In the genomic region with DNA sequence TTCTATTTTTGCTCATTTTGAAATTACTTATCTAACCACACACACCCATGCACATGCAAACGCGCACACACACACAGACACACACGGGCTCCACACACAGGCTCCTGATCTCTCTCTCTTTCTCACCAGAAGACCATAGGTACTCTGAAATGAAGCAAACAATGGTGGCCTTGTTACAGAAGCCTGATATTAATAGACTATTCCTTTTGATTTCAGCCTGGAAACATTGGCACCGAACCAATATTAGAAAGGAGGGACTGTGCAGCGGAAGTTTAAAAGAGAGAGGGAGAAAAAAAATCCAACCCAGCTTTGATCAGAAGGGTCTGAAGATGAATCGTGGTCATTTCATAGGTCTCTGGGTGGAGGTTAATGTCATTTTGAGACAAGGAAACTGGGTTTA, we compare ENCODE assay signal across 1 cellular context.
TF ChIP-seq lines count a peak whose summit lies in the region.

No MANE protein-coding gene starts in this region.

TF ChIP-seq in GM23338, 12 proteins besides CTCF, POLR2A, EP300 and RAD21 (continued from another document):
- TF ChIP-seq ZNF462 (CRISPR knock-in tag; IDR thresholded peaks at IDR 0.05) (no peak), CREB1 (CRISPR knock-in tag; IDR thresholded peaks at IDR 0.05; ENCODE audit: low read depth) (no peak), NANOG (IDR thresholded peaks at IDR 0.05; ENCODE audit: borderline replicate concordance) (no peak), POLR2AphosphoS5 (IDR thresholded peaks at IDR 0.05; ENCODE audit: low read depth) (no peak), ZNF331 (CRISPR knock-in tag; IDR thresholded peaks at IDR 0.05; ENCODE audit: low read depth) (no peak), STAT1 (IDR thresholded peaks at IDR 0.05; ENCODE audit: unreplicated experiment) (no peak), EZH2phosphoT487 (IDR thresholded peaks at IDR 0.05; ENCODE audit: unreplicated experiment) (no peak), ZNF114 (CRISPR knock-in tag; IDR thresholded peaks at IDR 0.05) (no peak), JUNB (IDR thresholded peaks at IDR 0.05; ENCODE audit: unreplicated experiment) (no peak), EZH2 (IDR thresholded peaks at IDR 0.05; ENCODE audit: low read depth, unreplicated experiment) (no peak)
- TF ChIP-seq, protein P1, sequence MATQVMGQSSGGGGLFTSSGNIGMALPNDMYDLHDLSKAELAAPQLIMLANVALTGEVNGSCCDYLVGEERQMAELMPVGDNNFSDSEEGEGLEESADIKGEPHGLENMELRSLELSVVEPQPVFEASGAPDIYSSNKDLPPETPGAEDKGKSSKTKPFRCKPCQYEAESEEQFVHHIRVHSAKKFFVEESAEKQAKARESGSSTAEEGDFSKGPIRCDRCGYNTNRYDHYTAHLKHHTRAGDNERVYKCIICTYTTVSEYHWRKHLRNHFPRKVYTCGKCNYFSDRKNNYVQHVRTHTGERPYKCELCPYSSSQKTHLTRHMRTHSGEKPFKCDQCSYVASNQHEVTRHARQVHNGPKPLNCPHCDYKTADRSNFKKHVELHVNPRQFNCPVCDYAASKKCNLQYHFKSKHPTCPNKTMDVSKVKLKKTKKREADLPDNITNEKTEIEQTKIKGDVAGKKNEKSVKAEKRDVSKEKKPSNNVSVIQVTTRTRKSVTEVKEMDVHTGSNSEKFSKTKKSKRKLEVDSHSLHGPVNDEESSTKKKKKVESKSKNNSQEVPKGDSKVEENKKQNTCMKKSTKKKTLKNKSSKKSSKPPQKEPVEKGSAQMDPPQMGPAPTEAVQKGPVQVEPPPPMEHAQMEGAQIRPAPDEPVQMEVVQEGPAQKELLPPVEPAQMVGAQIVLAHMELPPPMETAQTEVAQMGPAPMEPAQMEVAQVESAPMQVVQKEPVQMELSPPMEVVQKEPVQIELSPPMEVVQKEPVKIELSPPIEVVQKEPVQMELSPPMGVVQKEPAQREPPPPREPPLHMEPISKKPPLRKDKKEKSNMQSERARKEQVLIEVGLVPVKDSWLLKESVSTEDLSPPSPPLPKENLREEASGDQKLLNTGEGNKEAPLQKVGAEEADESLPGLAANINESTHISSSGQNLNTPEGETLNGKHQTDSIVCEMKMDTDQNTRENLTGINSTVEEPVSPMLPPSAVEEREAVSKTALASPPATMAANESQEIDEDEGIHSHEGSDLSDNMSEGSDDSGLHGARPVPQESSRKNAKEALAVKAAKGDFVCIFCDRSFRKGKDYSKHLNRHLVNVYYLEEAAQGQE (IDR thresholded peaks at IDR 0.05; ENCODE audit: unreplicated experiment) = no peak
